In the genomic region with DNA sequence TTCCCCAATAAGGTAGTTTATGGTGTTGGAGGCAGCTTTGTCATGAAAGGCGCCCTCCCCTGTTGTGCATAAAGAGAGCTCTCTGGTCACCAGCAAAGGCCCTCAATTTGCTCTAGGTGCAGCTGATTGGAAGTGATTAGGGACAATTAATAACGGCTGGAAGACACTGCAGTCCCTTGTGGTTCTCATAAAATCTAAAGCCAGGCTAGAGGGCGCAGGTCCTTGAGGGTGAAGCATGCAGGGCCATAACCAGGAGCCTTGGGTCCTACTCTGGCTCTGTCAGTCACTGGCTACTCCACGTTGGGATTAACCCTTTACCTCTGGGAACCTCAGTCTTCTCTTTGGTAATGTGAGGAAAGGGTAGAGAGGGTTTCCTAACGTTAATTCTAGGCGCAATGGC, we compare ENCODE assay signal across 8 cellular contexts. TPM values are rescaled to one million over a fixed set of nuclear protein-coding genes. Genes with fewer than 3 reads are reported as not detected.
DNase-seq lines count a peak whose midpoint lies in the region; ATAC-seq, FAIRE-seq and TF ChIP-seq lines count a peak whose summit lies in the region.

No MANE protein-coding gene starts in this region.

- peak; percentile 43 for TF ChIP-seq CTCF in GM06990 (IDR thresholded peaks at IDR 0.05; ENCODE audit: insufficient read depth, low read length, poor library complexity, severe bottlenecking)
- peak; percentile 89 for TF ChIP-seq CTCF in PC-3 (conservative IDR thresholded peaks at IDR 0.05; ENCODE audit: low read depth, low read length)

- H3K9me2 ChIP-seq in PC-3 (replicated peaks; ENCODE audit: low read length), result no peaks in the 10 kb centered on the region

- H3K4me2 ChIP-seq in PC-3 (ENCODE audit: low read length), result peak overlapping the region; percentile 91

- H3K27ac ChIP-seq in PC-3 (ENCODE audit: low read length) (no peak overlapping the region), small intestine (ENCODE audit: low read depth in 1 of 2, low read length in 1 of 2) (peak overlapping the region in 1 of 2 donors; percentile 97)

- peaks cover 27% of the 10 kb centered on the region for H3K4me1 ChIP-seq in PC-3 (ENCODE audit: insufficient read depth, low read length)
- peaks cover 3 to 8% of the 10 kb centered on the region in 2 donors for H3K4me1 ChIP-seq in small intestine (ENCODE audit: control insufficient read depth in 2 of 2, insufficient read depth in 1 of 2, low read depth in 1 of 2, low read length in 1 of 2)

- BruUV-seq in PC-3 (replicated peaks; lab: Mats Ljungman, UMichigan), result TSS peak; percentile 34

- 17 to 37% (median 32%) methylated on average over 6 of the region's 6 CpGs for WGBS in small intestine, 3 donors

- peaks cover 55% of the 10 kb centered on the region for H3K79me2 ChIP-seq in PC-3 (ENCODE audit: low read length)

- H3K36me3 ChIP-seq in GM06990 (ENCODE audit: control insufficient read depth, insufficient read depth, low read length), result no peaks in the 10 kb centered on the region
- H3K36me3 ChIP-seq in PC-3 (ENCODE audit: low read depth, low read length), result no peaks in the 10 kb centered on the region
- no peaks in the 10 kb centered on the region for H3K36me3 ChIP-seq in small intestine (ENCODE audit: control insufficient read depth in 2 of 2, insufficient read depth in 2 of 2, low read length in 2 of 2)

- peak overlapping the region; percentile 88 for H2AFZ ChIP-seq in PC-3 (ENCODE audit: low read length)

- POLR2A ChIA-PET in HEK293T (lab: Yijun Ruan, JAX) (interaction anchor here (1.4 to 2.0 kb wide), 2 partner anchors 23 to 293 kb away, joined by 3 to 7 read pairs; no protein-coding TSS in a partner anchor), PC-3 (lab: Charles Lee; ENCODE audit: unreplicated experiment) (interaction anchor here (0.5 to 0.6 kb wide), 2 partner anchors 13 to 49 kb away, joined by 3 to 7 read pairs; no protein-coding TSS in a partner anchor)

- H3F3A ChIP-seq in PC-3 (ENCODE audit: low read length, unreplicated experiment), result no peaks in the 10 kb centered on the region

- no peaks in the 10 kb centered on the region for H3K9me3 ChIP-seq in PC-3 (ENCODE audit: low read length)
- no peaks in the 10 kb centered on the region for H3K9me3 ChIP-seq in small intestine (ENCODE audit: control insufficient read depth, low read depth)

- H3K4me3 ChIP-seq in GM06990 (replicated peaks; ENCODE audit: low read depth, low read length) (peak overlapping the region; percentile 65), PC-3 (ENCODE audit: low read length) (peak overlapping the region; percentile 79), small intestine (ENCODE audit: low read depth in 1 of 2, low read length in 2 of 2) (peak overlapping the region in 1 of 2 donors; percentile 12)

- no peak for DNase-seq in GM06990 (ENCODE audit: extremely low read depth, insufficient read length)
- DNase-seq in HEK293T (ENCODE audit: extremely low spot score), result no peak
- DNase-seq in PC-3, result peak; percentile 63
- peak; percentile 23 for DNase-seq in dermis blood vessel endothelial cell
- peak; percentile 57 for DNase-seq in myocyte (ENCODE audit: low read depth)
- DNase-seq in small intestine, result no peak
- DNase-seq in DMS114 treated with DMSO at 0.1 percent for 48 hours (lab: John Stamatoyannopoulos, UW; ENCODE audit: unreplicated experiment), result no peak
- DNase-seq in stimulated activated CD4-positive, alpha-beta T cell treated with anti-CD3 and anti-CD28 coated beads, Interleukin-12 subunit alpha, Interleukin-12 subunit beta, amount 100 ng/mL, for 4 hours, result no peak

- FAIRE-seq in small intestine (lab: Jason Lieb, UNC), result no peak

- intact Hi-C loops in PC-3 (cut with micrococcal nuclease), result no loop called here

- no peaks in the 10 kb centered on the region for H4K20me1 ChIP-seq in PC-3 (ENCODE audit: low read length)

- H3K9ac ChIP-seq in PC-3 (ENCODE audit: low read length), result peak overlapping the region; percentile 7; the same call in 1 of the 2 replicates

- H3K27me3 ChIP-seq in GM06990 (replicated peaks; ENCODE audit: control insufficient read depth, insufficient read depth, low read length) (no peaks in the 10 kb centered on the region), PC-3 (ENCODE audit: low read length) (peaks cover 16% of the 10 kb centered on the region; the same call in 1 of the 2 replicates), small intestine (ENCODE audit: control insufficient read depth in 2 of 2, insufficient read depth in 2 of 2, low read length in 2 of 2) (no peaks in the 10 kb centered on the region)

- ATAC-seq in PC-3, result no peak

- CTCF ChIA-PET in HEK293T (lab: Yijun Ruan, JAX) (no interaction called here), PC-3 (lab: Charles Lee) (interaction anchor here (0.6 to 2.1 kb wide), 2 partner anchors 101 to 124 kb away, joined by 3 to 10 read pairs; no protein-coding TSS in a partner anchor)

TF ChIP-seq in HEK293T, 16 proteins besides CTCF, POLR2A, EP300 and RAD21:
- no peak for TF ChIP-seq ZNF384 (IDR thresholded peaks at IDR 0.05)
- TF ChIP-seq, protein P1, sequence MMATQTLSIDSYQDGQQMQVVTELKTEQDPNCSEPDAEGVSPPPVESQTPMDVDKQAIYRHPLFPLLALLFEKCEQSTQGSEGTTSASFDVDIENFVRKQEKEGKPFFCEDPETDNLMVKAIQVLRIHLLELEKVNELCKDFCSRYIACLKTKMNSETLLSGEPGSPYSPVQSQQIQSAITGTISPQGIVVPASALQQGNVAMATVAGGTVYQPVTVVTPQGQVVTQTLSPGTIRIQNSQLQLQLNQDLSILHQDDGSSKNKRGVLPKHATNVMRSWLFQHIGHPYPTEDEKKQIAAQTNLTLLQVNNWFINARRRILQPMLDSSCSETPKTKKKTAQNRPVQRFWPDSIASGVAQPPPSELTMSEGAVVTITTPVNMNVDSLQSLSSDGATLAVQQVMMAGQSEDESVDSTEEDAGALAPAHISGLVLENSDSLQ (IDR thresholded peaks at IDR 0.05), result 0 out of 2 replicates have a peak, but pooled peaks have one; percentile 30

RNA-seq across cellular contexts. Expression of a gene that starts 1.9 kb away (rescaled TPM):
- total RNA-seq in PC-3 (2014; rRNA removed) (32.7 and 36.7 TPM in 2 replicates), dermis blood vessel endothelial cell (32.0 and 65.3 TPM in 2 replicates), myocyte (16.8 and 30.1 TPM in 2 replicates)
- 10.6 TPM for polyA plus RNA-seq in myocyte (2012)
- 10 to 100 TPM in 1 of 3 donors, 1 to 10 TPM in 2; 5.4 to 13.9 (median 9.9) TPM for polyA plus RNA-seq in small intestine

Comparison
In these comparisons a context has a peak if more than half of its experiments do, and no peak if none do; other contexts are left out.
1. DNase-seq: peak in PC-3 (single experiment), dermis blood vessel endothelial cell (single experiment) and myocyte (single experiment); none in GM06990 (single experiment), HEK293T (single experiment), small intestine (single experiment), DMS114 treated with DMSO at 0.1 percent for 48 hours (single experiment) and stimulated activated CD4-positive, alpha-beta T cell treated with anti-CD3 and anti-CD28 coated beads, Interleukin-12 subunit alpha, Interleukin-12 subunit beta, amount 100 ng/mL, for 4 hours (single experiment).